Comparison of ENCODE assay signal across 1 cellular context in genomic region chr9:128027166-128027539, GRCh38.
TF ChIP-seq lines count a peak whose summit lies in the region.

No MANE protein-coding gene starts in this region.

TF ChIP-seq in K562, 482 proteins besides CTCF, POLR2A, EP300 and RAD21:
- TF ChIP-seq SMC3 (conservative IDR thresholded peaks at IDR 0.05; ENCODE audit: insufficient read depth, low read depth, low read length), result no peak
- no peak for TF ChIP-seq TEAD2 (tag; IDR thresholded peaks at IDR 0.05)
- peak in 1 of 2 experiments; percentile 46; a peak in 2 of 4 replicates for TF ChIP-seq KDM1A (IDR thresholded peaks at IDR 0.05)
- TF ChIP-seq ZFP36 (IDR thresholded peaks at IDR 0.05; ENCODE audit: low read depth, low read length, partially characterized antibody), result peak; percentile 77
- TF ChIP-seq RBM25 (IDR thresholded peaks at IDR 0.05; ENCODE audit: low read depth, low read length, severe bottlenecking), result peak; percentile 72
- no peak for TF ChIP-seq ZKSCAN3 (CRISPR knock-in tag; IDR thresholded peaks at IDR 0.05)
- TF ChIP-seq DLX4 (CRISPR knock-in tag; IDR thresholded peaks at IDR 0.05), result no peak
- TF ChIP-seq NKRF (IDR thresholded peaks at IDR 0.05; ENCODE audit: borderline replicate concordance), result no peak
- no peak for TF ChIP-seq NCOR1 (IDR thresholded peaks at IDR 0.05)
- TF ChIP-seq SIRT6 (IDR thresholded peaks at IDR 0.05; ENCODE audit: low read depth, low read length), result no peak
- TF ChIP-seq, protein P1, sequence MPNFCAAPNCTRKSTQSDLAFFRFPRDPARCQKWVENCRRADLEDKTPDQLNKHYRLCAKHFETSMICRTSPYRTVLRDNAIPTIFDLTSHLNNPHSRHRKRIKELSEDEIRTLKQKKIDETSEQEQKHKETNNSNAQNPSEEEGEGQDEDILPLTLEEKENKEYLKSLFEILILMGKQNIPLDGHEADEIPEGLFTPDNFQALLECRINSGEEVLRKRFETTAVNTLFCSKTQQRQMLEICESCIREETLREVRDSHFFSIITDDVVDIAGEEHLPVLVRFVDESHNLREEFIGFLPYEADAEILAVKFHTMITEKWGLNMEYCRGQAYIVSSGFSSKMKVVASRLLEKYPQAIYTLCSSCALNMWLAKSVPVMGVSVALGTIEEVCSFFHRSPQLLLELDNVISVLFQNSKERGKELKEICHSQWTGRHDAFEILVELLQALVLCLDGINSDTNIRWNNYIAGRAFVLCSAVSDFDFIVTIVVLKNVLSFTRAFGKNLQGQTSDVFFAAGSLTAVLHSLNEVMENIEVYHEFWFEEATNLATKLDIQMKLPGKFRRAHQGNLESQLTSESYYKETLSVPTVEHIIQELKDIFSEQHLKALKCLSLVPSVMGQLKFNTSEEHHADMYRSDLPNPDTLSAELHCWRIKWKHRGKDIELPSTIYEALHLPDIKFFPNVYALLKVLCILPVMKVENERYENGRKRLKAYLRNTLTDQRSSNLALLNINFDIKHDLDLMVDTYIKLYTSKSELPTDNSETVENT (CRISPR knock-in tag; IDR thresholded peaks at IDR 0.05), result no peak
- peak; percentile 93 for TF ChIP-seq BCOR (IDR thresholded peaks at IDR 0.05)
- TF ChIP-seq CBX1 (IDR thresholded peaks at IDR 0.05; ENCODE audit: low read depth), result peak; percentile 57; the same call in 1 of the 2 replicates
- TF ChIP-seq ZNF263 (CRISPR knock-in tag; IDR thresholded peaks at IDR 0.05; ENCODE audit: borderline replicate concordance), result no peak
- no peak for TF ChIP-seq NR4A1 (CRISPR knock-in tag; IDR thresholded peaks at IDR 0.05)
- no peak for TF ChIP-seq NR4A1 (tag; IDR thresholded peaks at IDR 0.05)
- TF ChIP-seq CEBPZ (IDR thresholded peaks at IDR 0.05; ENCODE audit: borderline replicate concordance, low read depth, low read length), result no peak
- TF ChIP-seq NFIX (CRISPR knock-in tag; IDR thresholded peaks at IDR 0.05; ENCODE audit: low read depth), result no peak
- no peak for TF ChIP-seq ZBTB1 (CRISPR knock-in tag; IDR thresholded peaks at IDR 0.05; ENCODE audit: borderline replicate concordance, low read depth)
- TF ChIP-seq HSF4 (CRISPR knock-in tag; IDR thresholded peaks at IDR 0.05; ENCODE audit: borderline replicate concordance), result no peak
- TF ChIP-seq RCOR1 (IDR thresholded peaks at IDR 0.05; ENCODE audit: borderline replicate concordance in 1 of 2, low read depth in 2 of 2, low read length in 2 of 2), result 0 out of 4 replicates have a peak, but pooled peaks of 1 of the 2 experiments have one; percentile 14
- TF ChIP-seq KDM5B (IDR thresholded peaks at IDR 0.05; ENCODE audit: insufficient replicate concordance, low read depth, low read length), result no peak
- no peak for TF ChIP-seq TCF3 (CRISPR knock-in tag; IDR thresholded peaks at IDR 0.05)
- no peak for TF ChIP-seq ZNF408 (CRISPR knock-in tag; IDR thresholded peaks at IDR 0.05; ENCODE audit: low read depth)
